Comparison of ENCODE assay signal across 13 cellular contexts in genomic region chr17:8940866-8941471, GRCh38. TPM values are rescaled to one million over a fixed set of nuclear protein-coding genes. Genes with fewer than 3 reads are reported as not detected.
DNase-seq lines count a peak whose midpoint lies in the region; ATAC-seq, FAIRE-seq and TF ChIP-seq lines count a peak whose summit lies in the region.
"Had no signal": no experiment of that assay in that cellular context is flagged by ENCODE, and none has a peak within 500 bp of the region (broad histone marks: within the 10 kb centered on the region; RNA-seq: fewer than 3 reads in every experiment).

No MANE protein-coding gene starts in this region.

- H4K91ac ChIP-seq in H1 (replicated peaks; ENCODE audit: insufficient read length, low read length), result no peak overlapping the region

- H3K36me3 ChIP-seq in H1 (ENCODE audit: control insufficient read depth in 2 of 4, insufficient read depth in 4 of 4, low read length in 3 of 4) (no peaks in the 10 kb centered on the region), transverse colon (no peaks in the 10 kb centered on the region)
- H3K36me3 ChIP-seq: SJSA1, tibial artery had no signal

- H2BK12ac ChIP-seq in H1 (ENCODE audit: low read depth, low read length), result 0 out of 2 replicates have a peak overlapping the region, but pooled peaks have one; percentile 18

- H3K27me3 Mint-ChIP-seq in activated CD4-positive, alpha-beta T cell treated with anti-CD3 and anti-CD28 coated beads, Interleukin-2, amount 10 ng/mL, durations not matched to agents 24 days and 14 days, result no peaks in the 10 kb centered on the region

- 85% methylated on average over 6 of the region's 6 CpGs; no CpG with 5 or more reads in 1 of the 2 experiments for WGBS in H1 (ENCODE audit: extremely low coverage in 1 of 2, insufficient coverage in 1 of 2, insufficient read length in 1 of 2, insufficient replicate concordance in 2 of 2, low coverage in 1 of 2, low lambda C conversion rate in 2 of 2, missing lambda C conversion rate in 1 of 2), 2 experiments
- 50 to 60% methylated on average over 1 to 6 of the region's 6 CpGs for WGBS in transverse colon (ENCODE audit: low coverage in 1 of 2), 2 donors

- DNase-seq in activated T-cell treated with anti-CD3 and anti-CD28 coated beads, Interleukin-2, amount 50 U/mL, for 1 hour, result peak; percentile 66
- DNase-seq in activated T-cell treated with anti-CD3 and anti-CD28 coated beads for 4 hours (no peak), H1 (ENCODE audit: low read depth in 1 of 2, low spot score in 2 of 2) (no peak), transverse colon (no peak), OCI-M2 (lab: John Stamatoyannopoulos, UW; ENCODE audit: unreplicated experiment) (no peak), dermis blood vessel endothelial cell (no peak)
- DNase-seq in activated CD4-positive, alpha-beta T cell treated with anti-CD3 and anti-CD28 coated beads, Interleukin-2, amount 10 ng/mL, durations not matched to agents 24 days and 14 days, result peak; percentile 84
- DNase-seq: cerebellar nuclear complex, NCI-H526 treated with DMSO at 0.1 percent for 48 hours, tibial artery had no signal

- CTCF ChIA-PET in H1 (lab: Charles Lee; ENCODE audit: partially characterized antibody), result interaction anchor here (1.0 to 2.1 kb wide), 3 partner anchors 42 to 133 kb away, joined by 3 to 5 read pairs (median 4); no protein-coding TSS in a partner anchor

- H3K9ac ChIP-seq in H1 (replicated peaks in 1 of 4; ENCODE audit: extremely low read depth in 1 of 4, low read depth in 3 of 4, low read length in 3 of 4), result no peak overlapping the region

- no peak overlapping the region for H2AFZ ChIP-seq in H1 (ENCODE audit: low read length)

- POLR2A ChIA-PET in H1 (lab: Charles Lee; ENCODE audit: partially characterized antibody), result no interaction called here

- H3K14ac ChIP-seq in H1 (ENCODE audit: insufficient read length), result no peak overlapping the region

- H3K56ac ChIP-seq in H1 (replicated peaks; ENCODE audit: insufficient read length, low read depth, low read length), result no peak overlapping the region

- H3K4me1 Mint-ChIP-seq in activated CD4-positive, alpha-beta T cell treated with anti-CD3 and anti-CD28 coated beads, Interleukin-2, amount 10 ng/mL, durations not matched to agents 24 days and 14 days, result peaks cover 67% of the 10 kb centered on the region

- H3K4me3 ChIP-seq in H1 (ENCODE audit: extremely low read depth in 1 of 4, insufficient read depth in 2 of 4, low read depth in 3 of 4, low read length in 4 of 4) (no peak overlapping the region), transverse colon (no peak overlapping the region)
- H3K4me3 ChIP-seq: SJSA1, tibial artery had no signal

- no peaks in the 10 kb centered on the region for H3K79me1 ChIP-seq in H1 (ENCODE audit: low read depth, low read length)

- H3K36me3 Mint-ChIP-seq in activated CD4-positive, alpha-beta T cell treated with anti-CD3 and anti-CD28 coated beads, Interleukin-2, amount 10 ng/mL, durations not matched to agents 24 days and 14 days (ENCODE audit: low read depth), result peaks cover 45% of the 10 kb centered on the region

- H3K27me3 ChIP-seq in H1 (replicated peaks in 1 of 4; ENCODE audit: control insufficient read depth in 3 of 4, extremely low read depth in 1 of 4, insufficient read depth in 3 of 4, low read length in 3 of 4) (no peaks in the 10 kb centered on the region), transverse colon (no peaks in the 10 kb centered on the region)
- H3K27me3 ChIP-seq: SJSA1 had no signal

- no peaks in the 10 kb centered on the region for H3K23me2 ChIP-seq in H1 (ENCODE audit: low read depth, low read length)

- H2BK20ac ChIP-seq in H1 (ENCODE audit: low read length), result no peak overlapping the region

- H3K79me2 ChIP-seq in H1 (ENCODE audit: control insufficient read depth in 1 of 2, insufficient read depth in 2 of 2, low read length in 2 of 2), result no peaks in the 10 kb centered on the region

- TF ChIP-seq EP300 in H1 (IDR thresholded peaks at IDR 0.05; ENCODE audit: borderline replicate concordance in 1 of 2, low read depth in 2 of 2, low read length in 2 of 2), result no peak
- no peak for TF ChIP-seq EP300 in transverse colon (IDR thresholded peaks at IDR 0.05; ENCODE audit: low read depth)

- H3K27ac ChIP-seq in H1 (ENCODE audit: low read depth, low read length) (no peak overlapping the region), transverse colon (peak overlapping the region; percentile 17 to 46 (median 35))
- H3K27ac ChIP-seq: HL-60, SJSA1, tibial artery had no signal

- no peak overlapping the region for H4K8ac ChIP-seq in H1 (ENCODE audit: extremely low read depth, insufficient read depth, low read length)

- no peak for ATAC-seq in HG03342 (IDR thresholded peaks at IDR 0.05; ENCODE audit: unreplicated experiment)

- H2BK5ac ChIP-seq in H1 (ENCODE audit: low read depth, low read length), result no peak overlapping the region

- in situ Hi-C loops in transverse colon (cut with MboI; ENCODE audit: low pct_ligation_motif_present in 1 of 4, low pct_unique_long_range_greater_than_20kb in 1 of 4, low sequenced_read_pairs in 3 of 4), result loop anchor here in 1 of 4 donors (25.0 kb wide), 1 partner anchor 104 kb away; no protein-coding TSS in a partner anchor

- TF ChIP-seq CTCF in H1 (IDR thresholded peaks at IDR 0.05; ENCODE audit: control extremely low read depth in 1 of 3, insufficient read depth in 1 of 3, low read depth in 1 of 3, low read length in 3 of 3) (no peak), transverse colon (IDR thresholded peaks at IDR 0.05) (no peak)

- intact Hi-C loops in activated CD4-positive, alpha-beta T cell treated with anti-CD3 and anti-CD28 coated beads, Interleukin-2, amount 10 ng/mL, durations not matched to agents 24 days and 14 days (cut with micrococcal nuclease), result loop anchor here (1.0 to 2.0 kb wide), 3 partner anchors 8 to 42 kb away; no protein-coding TSS in a partner anchor
- intact Hi-C loops in transverse colon (cut with DNase I; ENCODE audit: low total_unique reads), result no loop called here

- no peak for TF ChIP-seq POLR2A in H1 (IDR thresholded peaks at IDR 0.05; ENCODE audit: control extremely low read depth in 1 of 2, low read depth in 2 of 2, low read length in 2 of 2)
- no peak for TF ChIP-seq POLR2A in transverse colon (IDR thresholded peaks at IDR 0.05)

- no peak overlapping the region for H2BK120ac ChIP-seq in H1 (replicated peaks; ENCODE audit: low read depth, low read length)

- H3K4me1 ChIP-seq in H1 (replicated peaks in 1 of 4; ENCODE audit: control insufficient read depth in 3 of 4, insufficient read depth in 4 of 4, low read length in 3 of 4) (peaks cover 2 to 6% (median 6%) of the 10 kb centered on the region in 4 experiments; a peak in 5 of 7 replicates), transverse colon (no peaks in the 10 kb centered on the region)
- H3K4me1 ChIP-seq: tibial artery had no signal

- H3K18ac ChIP-seq in H1 (ENCODE audit: extremely low read depth, low read length), result no peak overlapping the region

- peaks cover 3% of the 10 kb centered on the region for H3K9me3 Mint-ChIP-seq in activated CD4-positive, alpha-beta T cell treated with anti-CD3 and anti-CD28 coated beads, Interleukin-2, amount 10 ng/mL, durations not matched to agents 24 days and 14 days

- H3K4me3 Mint-ChIP-seq in activated CD4-positive, alpha-beta T cell treated with anti-CD3 and anti-CD28 coated beads, Interleukin-2, amount 10 ng/mL, durations not matched to agents 24 days and 14 days, result peak overlapping the region; percentile 79

- no peak overlapping the region for H3K4me2 ChIP-seq in H1 (ENCODE audit: insufficient read depth in 1 of 2, low read depth in 2 of 2, low read length in 2 of 2)

- peak overlapping the region; percentile 56; the same call in 1 of the 2 replicates for H2AK5ac ChIP-seq in H1 (ENCODE audit: low read depth, low read length)

- H3K27ac Mint-ChIP-seq in activated CD4-positive, alpha-beta T cell treated with anti-CD3 and anti-CD28 coated beads, Interleukin-2, amount 10 ng/mL, durations not matched to agents 24 days and 14 days, result peak overlapping the region; percentile 98

- peak overlapping the region; percentile 81; the same call in 1 of the 2 replicates for H2BK15ac ChIP-seq in H1 (ENCODE audit: low read length)

- H4K5ac ChIP-seq in H1 (ENCODE audit: insufficient read length, low read depth, low read length), result no peak overlapping the region

- no peak overlapping the region for H3K4ac ChIP-seq in H1 (replicated peaks; ENCODE audit: insufficient read length, low read depth, low read length)

- H3K9me3 ChIP-seq in H1 (ENCODE audit: insufficient read depth in 2 of 2, low read depth in 1 of 2, low read length in 1 of 2), result no peaks in the 10 kb centered on the region
- H3K9me3 ChIP-seq in transverse colon, result no peaks in the 10 kb centered on the region
- H3K9me3 ChIP-seq: SJSA1 had no signal

- no peak overlapping the region for H3K23ac ChIP-seq in H1 (ENCODE audit: insufficient read length)

- no peaks in the 10 kb centered on the region for H4K20me1 ChIP-seq in H1 (replicated peaks in 1 of 2; ENCODE audit: control insufficient read depth in 1 of 2, insufficient read depth in 2 of 2, low read length in 2 of 2)

- no peak for FAIRE-seq in H1 (lab: Jason Lieb, UNC)

- TF ChIP-seq RAD21 in H1 (IDR thresholded peaks at IDR 0.05 in 1 of 2, conservative IDR thresholded peaks at IDR 0.05 in 1 of 2; ENCODE audit: low read depth in 2 of 2, low read length in 2 of 2), result no peak

TF ChIP-seq in H1, 55 proteins besides CTCF, POLR2A, EP300 and RAD21 (continues in another document):
- TF ChIP-seq TEAD4 (IDR thresholded peaks at IDR 0.05; ENCODE audit: low read depth, low read length) (no peak), JUN (IDR thresholded peaks at IDR 0.05; ENCODE audit: low read depth, low read length) (no peak), YY1 (IDR thresholded peaks at IDR 0.05; ENCODE audit: low read depth, low read length) (no peak), ATF3 (IDR thresholded peaks at IDR 0.05; ENCODE audit: insufficient read depth, low read depth, low read length) (no peak)

RNA-seq across cellular contexts. Expression of gene PIK3R5, which starts 24.5 kb away (rescaled TPM):
- 32.6 and 36.8 TPM in 2 replicates for total RNA-seq in activated CD4-positive, alpha-beta T cell treated with anti-CD3 and anti-CD28 coated beads, Interleukin-2, amount 10 ng/mL, durations not matched to agents 24 days and 14 days
- 4.3 and 4.5 TPM in 2 replicates for total RNA-seq in H1 (2021; fragmentation: NEBNext Ultra II Directional; extraction: Animal tissue kit (Norgen Biotek cat#: 25700))
- 2.7 and 4.2 TPM in 2 replicates for polyA plus RNA-seq in H1 (2011; rRNA removed)
- polyA plus RNA-seq in H1 (2011; cell fraction: cytosol; rRNA removed), result 2.9 TPM
- 6.8 TPM for polyA plus RNA-seq in H1 (2011; cell fraction: nucleus; rRNA removed)
- 3.5 to 6.0 TPM (median 3.9 TPM) in 4 replicates for polyA plus RNA-seq in H1 (2012, experiment 1 of 2)
- polyA plus RNA-seq in H1 (2012, experiment 2 of 2), result 2.5 TPM
- 3.0 TPM for polyA plus RNA-seq in H1 (2013, experiment 1 of 2)
- 2.9 TPM for polyA plus RNA-seq in H1 (2013, experiment 2 of 2)
- polyA minus RNA-seq in H1 (2011; rRNA and poly(A)+ RNA removed), result 4.7 and 5.2 TPM in 2 replicates
- polyA minus RNA-seq in H1 (2011; cell fraction: cytosol; rRNA and poly(A)+ RNA removed), result 4.8 TPM
- polyA minus RNA-seq in H1 (2011; cell fraction: nucleus; rRNA and poly(A)+ RNA removed), result 6.2 TPM
- total RNA-seq in transverse colon, result 10 to 100 TPM in 2 of 4 donors, 1 to 10 TPM in 1, under 1 TPM in 1; 0.40 to 16.1 (median 10.4) TPM
- total RNA-seq in dermis blood vessel endothelial cell, result 0.05 TPM in 1 of 2 replicates, not detected in the other
- total RNA-seq: SJSA1 had no signal

Comparison
In these comparisons a context has a peak if more than half of its experiments do, and no peak if none do; other contexts are left out.
1. DNase-seq: peak in activated T-cell treated with anti-CD3 and anti-CD28 coated beads, Interleukin-2, amount 50 U/mL, for 1 hour (single experiment) and activated CD4-positive, alpha-beta T cell treated with anti-CD3 and anti-CD28 coated beads, Interleukin-2, amount 10 ng/mL, durations not matched to agents 24 days and 14 days (single experiment); none in activated T-cell treated with anti-CD3 and anti-CD28 coated beads for 4 hours (single experiment), H1 (0 of 2), transverse colon (single experiment), OCI-M2 (single experiment) and dermis blood vessel endothelial cell (single experiment).